21 cellular contexts compared by ENCODE assay signal in the genomic region with DNA sequence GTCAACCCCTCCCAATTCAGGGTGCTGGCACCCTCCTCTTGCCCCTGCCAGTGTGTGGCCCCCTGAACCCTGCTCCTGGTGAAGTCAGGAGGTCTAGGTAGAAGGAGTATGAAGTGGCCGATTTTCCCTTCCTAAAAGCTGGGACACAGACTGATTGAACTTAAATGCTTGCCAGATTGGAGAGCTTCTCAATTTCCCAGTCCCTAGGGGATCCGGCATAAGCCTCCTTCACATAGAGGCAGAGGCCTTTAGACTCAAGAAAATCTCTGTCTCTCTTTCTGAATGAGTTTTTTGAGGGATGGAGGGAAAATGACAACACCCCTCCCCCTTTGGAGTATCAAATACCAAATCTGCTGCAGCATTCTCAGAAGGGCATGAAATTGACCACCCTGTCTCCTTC. TPM values are rescaled to one million over a fixed set of nuclear protein-coding genes. Genes with fewer than 3 reads are reported as not detected.
"Had no signal": no experiment of that assay in that cellular context is flagged by ENCODE, and none has a peak within 500 bp of the region (broad histone marks: within the 10 kb centered on the region; RNA-seq: fewer than 3 reads in every experiment).

No MANE protein-coding gene starts in this region.

- H3K9me3 ChIP-seq: body of pancreas, colonic mucosa, esophagus squamous epithelium, prostate gland, thyroid gland had no signal

- H3K27ac ChIP-seq: body of pancreas, colonic mucosa, esophagus squamous epithelium, prostate gland, skin epidermis, thyroid gland had no signal

- H3K27me3 ChIP-seq: body of pancreas, colonic mucosa, thyroid gland had no signal

- H3K4me1 ChIP-seq: body of pancreas, colonic mucosa, esophagus squamous epithelium, prostate gland, thyroid gland had no signal

- DNase-seq: activated CD4-positive, alpha-beta memory T cell treated with anti-CD3 and anti-CD28 coated beads, Interleukin-2, amount 10 ng/mL, durations not matched to agents 7 days and 5 days; activated CD4-positive, alpha-beta T cell treated with anti-CD3 and anti-CD28 coated beads for 4 hours; activated effector memory CD4-positive, alpha-beta T cell treated with Interleukin-2 at 50 U/mL for 16 hours; activated T-cell treated with anti-CD3 and anti-CD28 coated beads, Interleukin-2, amount 50 U/mL, for 4 hours; amniotic stem cell; body of pancreas; central memory CD4-positive, alpha-beta T cell; colonic mucosa; esophagus squamous epithelium; foreskin fibroblast; right cardiac atrium; stimulated activated CD4-positive, alpha-beta T cell treated with anti-CD3 and anti-CD28 coated beads, Interleukin-15, amount 100 ng/mL, for 24 hours; stimulated activated CD4-positive, alpha-beta T cell treated with anti-CD3 and anti-CD28 coated beads, Interleukin-4, amount 100 ng/mL, for 1 hour; stimulated activated naive B cell treated with anti-CD40 and anti-IgM and Interleukin-4, amounts not matched to agents 10 μg/mL and 1 μg/mL and 100 μg/mL, for 72 hours; T-helper 2 cell; thyroid gland had no signal

- H3K4me3 ChIP-seq: body of pancreas, colonic mucosa, esophagus squamous epithelium, prostate gland, skin epidermis, thyroid gland had no signal

- H3K36me3 ChIP-seq: colonic mucosa, esophagus squamous epithelium, prostate gland, thyroid gland had no signal

RNA-seq across cellular contexts. Expression of gene SYT2, which starts 51.5 kb away (rescaled TPM):
- total RNA-seq: activated CD4-positive, alpha-beta memory T cell treated with anti-CD3 and anti-CD28 coated beads, Interleukin-2, amount 10 ng/mL, durations not matched to agents 7 days and 5 days; activated naive CD4-positive, alpha-beta T cell treated with anti-CD3 and anti-CD28 coated beads, Interleukin-2, amount 50 U/mL, for 72 hours; activated T-cell treated with anti-CD3 and anti-CD28 coated beads, Interleukin-2, amount 50 U/mL, for 4 hours; body of pancreas; esophagus squamous epithelium; lower leg skin; osteoblast; right cardiac atrium had no signal
